In the genomic region with DNA sequence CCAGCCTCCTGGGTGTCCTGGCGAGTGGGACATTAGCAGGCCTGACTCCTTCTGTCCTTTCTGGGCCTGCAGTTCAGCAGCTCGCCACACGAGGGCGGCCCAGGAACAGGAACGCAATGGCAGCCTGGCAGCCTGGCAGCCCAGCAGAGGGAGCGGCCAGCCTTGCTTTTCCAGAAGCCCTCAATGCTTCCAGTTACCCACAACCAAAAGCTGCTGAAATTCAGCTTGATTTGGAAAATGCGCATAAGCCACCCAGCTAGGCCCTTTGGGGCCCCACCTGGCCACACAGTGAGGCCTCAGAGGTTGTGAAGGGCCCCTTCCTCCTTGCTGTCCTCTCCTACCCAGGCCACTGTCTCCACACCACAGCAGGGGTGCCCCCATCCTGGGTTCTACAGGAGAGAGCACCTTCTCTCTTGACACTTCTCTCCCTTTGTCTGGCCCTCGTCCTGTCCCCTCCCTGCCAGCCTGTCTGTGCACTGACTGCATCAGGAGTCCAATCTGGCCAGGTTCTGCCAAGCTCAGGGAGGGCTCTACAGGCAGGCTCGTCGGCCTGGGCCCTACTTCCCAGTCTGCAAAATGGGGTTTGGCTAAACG, we compare ENCODE assay signal across 8 cellular contexts.
DNase-seq lines count a peak whose midpoint lies in the region; ATAC-seq and TF ChIP-seq lines count a peak whose summit lies in the region.

No MANE protein-coding gene starts in this region.

- H3K36me3 Mint-ChIP-seq in activated T-cell treated with anti-CD3 and anti-CD28 coated beads, Interleukin-2, amount 50 U/mL, for 72 hours (ENCODE audit: insufficient read depth in 2 of 2) = no peaks in the 10 kb centered on the region
- no peaks in the 10 kb centered on the region for H3K36me3 Mint-ChIP-seq in natural killer cell treated with Interleukin-12 subunit alpha and Interleukin-12 subunit beta and Interleukin-15 and Interleukin-18, amount 100 ng/mL, for 72 hours
- H3K36me3 Mint-ChIP-seq in stimulated activated memory B cell treated with anti-CD40 and anti-IgM and Interleukin-4, amounts not matched to agents 10 μg/mL and 1 μg/mL and 100 μg/mL, for 72 hours = no peaks in the 10 kb centered on the region

- H3K9me3 ChIP-seq in DOHH2 (ENCODE audit: control insufficient read depth, insufficient read depth, low read length) = no peaks in the 10 kb centered on the region

- no peak overlapping the region for H3K4me3 Mint-ChIP-seq in activated T-cell treated with anti-CD3 and anti-CD28 coated beads, Interleukin-2, amount 50 U/mL, for 72 hours
- H3K4me3 Mint-ChIP-seq in natural killer cell treated with Interleukin-12 subunit alpha and Interleukin-12 subunit beta and Interleukin-15 and Interleukin-18, amount 100 ng/mL, for 72 hours = no peak overlapping the region
- H3K4me3 Mint-ChIP-seq in stimulated activated memory B cell treated with anti-CD40 and anti-IgM and Interleukin-4, amounts not matched to agents 10 μg/mL and 1 μg/mL and 100 μg/mL, for 72 hours = no peak overlapping the region

- H3K27ac ChIP-seq in DOHH2 (ENCODE audit: low read depth, low read length) = no peak overlapping the region

- H3K36me3 ChIP-seq in DOHH2 (ENCODE audit: control insufficient read depth, low read length) = no peaks in the 10 kb centered on the region

- H3K4me1 ChIP-seq in DOHH2 (ENCODE audit: control insufficient read depth, low read length) = no peaks in the 10 kb centered on the region

- H3K79me2 ChIP-seq in DOHH2 (ENCODE audit: control insufficient read depth, low read length) = no peaks in the 10 kb centered on the region

- no peaks in the 10 kb centered on the region for H3K9me2 ChIP-seq in DOHH2 (replicated peaks; ENCODE audit: control insufficient read depth, low read length)

- H3K27me3 Mint-ChIP-seq in activated T-cell treated with anti-CD3 and anti-CD28 coated beads, Interleukin-2, amount 50 U/mL, for 72 hours (ENCODE audit: low read depth) = no peaks in the 10 kb centered on the region
- peaks cover 0 to 3% of the 10 kb centered on the region in 2 donors for H3K27me3 Mint-ChIP-seq in natural killer cell treated with Interleukin-12 subunit alpha and Interleukin-12 subunit beta and Interleukin-15 and Interleukin-18, amount 100 ng/mL, for 72 hours
- H3K27me3 Mint-ChIP-seq in stimulated activated memory B cell treated with anti-CD40 and anti-IgM and Interleukin-4, amounts not matched to agents 10 μg/mL and 1 μg/mL and 100 μg/mL, for 72 hours = peaks cover 17% of the 10 kb centered on the region

- peak in 69 of 76 experiments; percentile 13 to 85 (median 63) for DNase-seq in HUDEP-2 (lab: John Stamatoyannopoulos, UW; ENCODE audit: unreplicated experiment in 76 of 76)
- peak; percentile 83 to 90 for DNase-seq in activated T-cell treated with anti-CD3 and anti-CD28 coated beads, Interleukin-2, amount 50 U/mL, for 72 hours
- DNase-seq in fibroblast of gingiva (ENCODE audit: low read depth) = peak; percentile 75
- peak; percentile 76 for DNase-seq in natural killer cell treated with Interleukin-12 subunit alpha and Interleukin-12 subunit beta and Interleukin-15 and Interleukin-18, amount 100 ng/mL, for 72 hours (ENCODE audit: low spot score)

- TF ChIP-seq CTCF in DOHH2 (IDR thresholded peaks at IDR 0.05; ENCODE audit: low read depth, low read length, poor library complexity, severe bottlenecking) = peak; percentile 92

- no peaks in the 10 kb centered on the region for H3K9me3 Mint-ChIP-seq in activated T-cell treated with anti-CD3 and anti-CD28 coated beads, Interleukin-2, amount 50 U/mL, for 72 hours
- no peaks in the 10 kb centered on the region for H3K9me3 Mint-ChIP-seq in natural killer cell treated with Interleukin-12 subunit alpha and Interleukin-12 subunit beta and Interleukin-15 and Interleukin-18, amount 100 ng/mL, for 72 hours
- H3K9me3 Mint-ChIP-seq in stimulated activated memory B cell treated with anti-CD40 and anti-IgM and Interleukin-4, amounts not matched to agents 10 μg/mL and 1 μg/mL and 100 μg/mL, for 72 hours = no peaks in the 10 kb centered on the region

- no peak overlapping the region for H3K27ac Mint-ChIP-seq in activated T-cell treated with anti-CD3 and anti-CD28 coated beads, Interleukin-2, amount 50 U/mL, for 72 hours
- H3K27ac Mint-ChIP-seq in natural killer cell treated with Interleukin-12 subunit alpha and Interleukin-12 subunit beta and Interleukin-15 and Interleukin-18, amount 100 ng/mL, for 72 hours = no peak overlapping the region
- H3K27ac Mint-ChIP-seq in stimulated activated memory B cell treated with anti-CD40 and anti-IgM and Interleukin-4, amounts not matched to agents 10 μg/mL and 1 μg/mL and 100 μg/mL, for 72 hours = no peak overlapping the region

- no peaks in the 10 kb centered on the region for H4K20me1 ChIP-seq in DOHH2 (ENCODE audit: control insufficient read depth, insufficient read depth, low read depth, low read length)

- no peaks in the 10 kb centered on the region for H3K27me3 ChIP-seq in DOHH2 (ENCODE audit: control insufficient read depth, low read length)

- H3K4me1 Mint-ChIP-seq in activated T-cell treated with anti-CD3 and anti-CD28 coated beads, Interleukin-2, amount 50 U/mL, for 72 hours (ENCODE audit: low read depth) = no peaks in the 10 kb centered on the region
- peaks cover 0 to 5% of the 10 kb centered on the region in 2 donors for H3K4me1 Mint-ChIP-seq in natural killer cell treated with Interleukin-12 subunit alpha and Interleukin-12 subunit beta and Interleukin-15 and Interleukin-18, amount 100 ng/mL, for 72 hours (ENCODE audit: low read depth in 2 of 2)
- peaks cover 8% of the 10 kb centered on the region for H3K4me1 Mint-ChIP-seq in stimulated activated memory B cell treated with anti-CD40 and anti-IgM and Interleukin-4, amounts not matched to agents 10 μg/mL and 1 μg/mL and 100 μg/mL, for 72 hours

- H3K4me3 ChIP-seq in DOHH2 (ENCODE audit: low read length) = no peak overlapping the region

- peak; percentile 76 to 81 for ATAC-seq in activated T-cell treated with anti-CD3 and anti-CD28 coated beads, Interleukin-2, amount 50 U/mL, for 72 hours (replicated peaks in 1 of 2)
- peak; percentile 65 to 76 for ATAC-seq in natural killer cell treated with Interleukin-12 subunit alpha and Interleukin-12 subunit beta and Interleukin-15 and Interleukin-18, amount 100 ng/mL, for 72 hours
- peak; percentile 67 for ATAC-seq in stimulated activated memory B cell treated with anti-CD40 and anti-IgM and Interleukin-4, amounts not matched to agents 10 μg/mL and 1 μg/mL and 100 μg/mL, for 72 hours
- no peak for ATAC-seq in GM18907 (IDR thresholded peaks at IDR 0.05; ENCODE audit: unreplicated experiment)

- H3F3A ChIP-seq in DOHH2 (ENCODE audit: control insufficient read depth, insufficient read depth) = no peaks in the 10 kb centered on the region

- H3K4me2 ChIP-seq in DOHH2 (ENCODE audit: low read length) = no peak overlapping the region

TF ChIP-seq in PFSK-1, 5 proteins besides CTCF, POLR2A, EP300 and RAD21:
- TF ChIP-seq FOXP2 (optimal IDR thresholded peaks at IDR 0.05; ENCODE audit: borderline replicate concordance, extremely low read depth, extremely low read length, insufficient read depth) = peak; percentile 55
- TF ChIP-seq TAF1 (IDR thresholded peaks at IDR 0.05; ENCODE audit: borderline replicate concordance, insufficient read depth, low read length) = no peak
